In the genomic region with DNA sequence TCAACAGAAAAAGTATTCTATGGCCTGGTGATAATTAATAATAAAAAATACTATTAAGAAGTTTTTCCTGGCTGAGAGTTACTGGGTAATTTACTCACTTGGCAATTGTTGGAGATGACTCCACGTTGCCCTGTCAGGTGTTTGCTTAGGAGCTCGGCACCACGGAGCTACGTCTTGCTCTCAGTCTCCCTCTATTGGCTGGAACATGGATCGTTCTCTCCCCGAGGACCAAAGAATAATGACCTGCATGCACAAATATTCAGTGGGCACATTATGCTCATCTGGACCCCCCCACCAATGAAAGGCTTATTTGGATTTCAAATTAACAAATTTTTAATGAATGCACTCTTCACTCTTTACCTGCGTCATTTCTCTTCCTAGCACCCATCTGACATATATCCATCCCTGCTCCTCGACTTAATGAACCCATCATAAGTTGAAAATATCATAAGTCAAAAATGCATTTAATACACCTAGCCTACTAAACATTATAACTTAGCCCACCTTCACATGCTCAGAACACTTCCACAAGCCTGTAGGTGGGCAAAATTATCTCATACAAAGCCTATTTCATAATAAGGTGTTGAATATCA, we compare ENCODE assay signal across 1 cellular context.
TF ChIP-seq lines count a peak whose summit lies in the region.

No MANE protein-coding gene starts in this region.

TF ChIP-seq in HepG2, 621 proteins besides CTCF, POLR2A, EP300 and RAD21 (continued from another document):
- TF ChIP-seq, protein P1, sequence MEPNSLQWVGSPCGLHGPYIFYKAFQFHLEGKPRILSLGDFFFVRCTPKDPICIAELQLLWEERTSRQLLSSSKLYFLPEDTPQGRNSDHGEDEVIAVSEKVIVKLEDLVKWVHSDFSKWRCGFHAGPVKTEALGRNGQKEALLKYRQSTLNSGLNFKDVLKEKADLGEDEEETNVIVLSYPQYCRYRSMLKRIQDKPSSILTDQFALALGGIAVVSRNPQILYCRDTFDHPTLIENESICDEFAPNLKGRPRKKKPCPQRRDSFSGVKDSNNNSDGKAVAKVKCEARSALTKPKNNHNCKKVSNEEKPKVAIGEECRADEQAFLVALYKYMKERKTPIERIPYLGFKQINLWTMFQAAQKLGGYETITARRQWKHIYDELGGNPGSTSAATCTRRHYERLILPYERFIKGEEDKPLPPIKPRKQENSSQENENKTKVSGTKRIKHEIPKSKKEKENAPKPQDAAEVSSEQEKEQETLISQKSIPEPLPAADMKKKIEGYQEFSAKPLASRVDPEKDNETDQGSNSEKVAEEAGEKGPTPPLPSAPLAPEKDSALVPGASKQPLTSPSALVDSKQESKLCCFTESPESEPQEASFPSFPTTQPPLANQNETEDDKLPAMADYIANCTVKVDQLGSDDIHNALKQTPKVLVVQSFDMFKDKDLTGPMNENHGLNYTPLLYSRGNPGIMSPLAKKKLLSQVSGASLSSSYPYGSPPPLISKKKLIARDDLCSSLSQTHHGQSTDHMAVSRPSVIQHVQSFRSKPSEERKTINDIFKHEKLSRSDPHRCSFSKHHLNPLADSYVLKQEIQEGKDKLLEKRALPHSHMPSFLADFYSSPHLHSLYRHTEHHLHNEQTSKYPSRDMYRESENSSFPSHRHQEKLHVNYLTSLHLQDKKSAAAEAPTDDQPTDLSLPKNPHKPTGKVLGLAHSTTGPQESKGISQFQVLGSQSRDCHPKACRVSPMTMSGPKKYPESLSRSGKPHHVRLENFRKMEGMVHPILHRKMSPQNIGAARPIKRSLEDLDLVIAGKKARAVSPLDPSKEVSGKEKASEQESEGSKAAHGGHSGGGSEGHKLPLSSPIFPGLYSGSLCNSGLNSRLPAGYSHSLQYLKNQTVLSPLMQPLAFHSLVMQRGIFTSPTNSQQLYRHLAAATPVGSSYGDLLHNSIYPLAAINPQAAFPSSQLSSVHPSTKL (CRISPR knock-in tag; IDR thresholded peaks at IDR 0.05) = 0 out of 2 replicates have a peak, but pooled peaks have one; percentile 19
- TF ChIP-seq ZSCAN9 (CRISPR knock-in tag; IDR thresholded peaks at IDR 0.05; ENCODE audit: borderline replicate concordance) = no peak
- TF ChIP-seq BORCS8-MEF2B (CRISPR knock-in tag; IDR thresholded peaks at IDR 0.05) = no peak
- TF ChIP-seq, protein P2, sequence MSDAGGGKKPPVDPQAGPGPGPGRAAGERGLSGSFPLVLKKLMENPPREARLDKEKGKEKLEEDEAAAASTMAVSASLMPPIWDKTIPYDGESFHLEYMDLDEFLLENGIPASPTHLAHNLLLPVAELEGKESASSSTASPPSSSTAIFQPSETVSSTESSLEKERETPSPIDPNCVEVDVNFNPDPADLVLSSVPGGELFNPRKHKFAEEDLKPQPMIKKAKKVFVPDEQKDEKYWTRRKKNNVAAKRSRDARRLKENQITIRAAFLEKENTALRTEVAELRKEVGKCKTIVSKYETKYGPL (CRISPR knock-in tag; IDR thresholded peaks at IDR 0.05) = no peak
- TF ChIP-seq GATAD2A (CRISPR knock-in tag; IDR thresholded peaks at IDR 0.05) = 0 out of 2 replicates have a peak, but pooled peaks have one; percentile 12
